11 cellular contexts compared by ENCODE assay signal in the genomic region with DNA sequence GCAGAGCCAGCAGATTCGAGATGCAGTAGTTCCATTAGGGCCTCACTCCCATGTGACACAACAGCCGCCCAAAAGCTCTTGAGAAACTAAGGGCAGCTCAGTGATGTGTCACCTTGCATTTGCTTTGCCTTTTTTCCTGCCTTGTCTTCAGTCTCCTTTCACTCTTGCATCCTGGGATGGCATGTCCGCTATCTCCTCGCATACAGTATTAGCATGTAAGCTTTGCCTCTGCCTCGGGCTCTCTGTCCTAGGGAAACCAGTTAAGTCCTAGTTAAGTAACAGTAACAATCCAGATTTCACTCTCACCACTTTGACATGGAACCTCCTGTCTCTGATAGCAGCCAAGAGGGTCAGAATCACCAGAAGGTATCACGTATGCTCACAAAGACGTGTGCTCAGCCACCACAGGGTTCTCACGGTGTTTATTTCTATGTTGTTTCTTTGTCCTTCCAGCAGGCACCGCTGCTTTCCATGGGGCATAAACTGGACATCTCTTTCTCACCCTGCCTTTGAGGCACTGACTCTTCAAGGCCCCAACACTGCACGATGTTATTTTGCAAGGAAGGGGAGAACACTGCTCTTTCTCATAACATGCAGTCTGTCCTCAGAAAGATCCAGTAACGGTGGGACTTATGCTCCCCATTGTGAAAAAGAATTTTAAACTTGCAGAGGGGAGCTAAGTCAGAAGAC. TPM values are rescaled to one million over a fixed set of nuclear protein-coding genes. Genes with fewer than 3 reads are reported as not detected.
DNase-seq lines count a peak whose midpoint lies in the region; TF ChIP-seq lines count a peak whose summit lies in the region.
"Had no signal": no experiment of that assay in that cellular context is flagged by ENCODE, and none has a peak within 500 bp of the region (broad histone marks: within the 10 kb centered on the region; RNA-seq: fewer than 3 reads in every experiment).

No MANE protein-coding gene starts in this region.

- peaks cover 8% of the 10 kb centered on the region for H3K4me1 ChIP-seq in HEK293 (ENCODE audit: control insufficient read depth, insufficient read depth, low read length)
- peaks cover 51% of the 10 kb centered on the region for H3K4me1 ChIP-seq in hepatocyte (ENCODE audit: insufficient read depth)
- peaks cover 30% of the 10 kb centered on the region for H3K4me1 ChIP-seq in skeletal muscle satellite cell (ENCODE audit: control insufficient read depth, insufficient read depth, low read length)

- H3K27me3 Mint-ChIP-seq in MCF 10A (ENCODE audit: insufficient read depth, unreplicated experiment) = no peaks in the 10 kb centered on the region

- H3K36me3 Mint-ChIP-seq in MCF 10A (ENCODE audit: insufficient read depth, unreplicated experiment) = no peaks in the 10 kb centered on the region

- peak overlapping the region; percentile 60 for H2AFZ ChIP-seq in hepatocyte

- 73% methylated on average over 11 of the region's 11 CpGs for WGBS in hepatocyte (ENCODE audit: low lambda C conversion rate, missing lambda C conversion rate)

- no TSS peak for BruUV-seq in MCF 10A (replicated peaks; lab: Mats Ljungman, UMichigan)

- H4K20me1 ChIP-seq in hepatocyte (ENCODE audit: insufficient read depth, poor library complexity, severe bottlenecking) = no peaks in the 10 kb centered on the region

- no peak for TF ChIP-seq CTCF in HEK293 (tag by site-specific recombination; IDR thresholded peaks at IDR 0.05)
- TF ChIP-seq CTCF in MCF 10A (IDR thresholded peaks at IDR 0.05; ENCODE audit: unreplicated experiment) = no peak
- no peak for TF ChIP-seq CTCF in hepatocyte (IDR thresholded peaks at IDR 0.05; ENCODE audit: poor library complexity)

- intact Hi-C loops in MCF 10A (cut with micrococcal nuclease) = no loop called here

- H3K36me3 ChIP-seq in HEK293 (ENCODE audit: control insufficient read depth in 2 of 2, insufficient read depth in 1 of 2, low read length in 2 of 2) (no peaks in the 10 kb centered on the region), hepatocyte (replicated peaks; ENCODE audit: insufficient read depth, low read depth) (no peaks in the 10 kb centered on the region), skeletal muscle satellite cell (ENCODE audit: insufficient read depth, low read length) (no peaks in the 10 kb centered on the region)

- peak overlapping the region; percentile 31 for H3K4me2 ChIP-seq in hepatocyte
- peak overlapping the region; percentile 46 for H3K4me2 ChIP-seq in skeletal muscle satellite cell (ENCODE audit: low read length)

- DNase-seq in MCF 10A (ENCODE audit: unreplicated experiment) (peak; percentile 18), hepatocyte (ENCODE audit: low spot score) (no peak), NCI-H1436 treated with DMSO at 0.1 percent for 48 hours (lab: John Stamatoyannopoulos, UW) (no peak), NCI-H82 treated with DMSO at 0.1 percent for 48 hours (lab: John Stamatoyannopoulos, UW; ENCODE audit: unreplicated experiment) (no peak), NOMO-1 (lab: John Stamatoyannopoulos, UW; ENCODE audit: unreplicated experiment in 2 of 2) (no peak)
- DNase-seq in activated T-cell treated with anti-CD3 and anti-CD28 coated beads, Interleukin-2, amount 50 U/mL, for 48 hours = no peak
- DNase-seq: activated effector memory CD4-positive, alpha-beta T cell treated with Interleukin-2 at 50 U/mL for 16 hours; dorsolateral prefrontal cortex; NCI-H1436 had no signal

- H3K4me1 Mint-ChIP-seq in MCF 10A (ENCODE audit: insufficient read depth, unreplicated experiment) = no peaks in the 10 kb centered on the region

- no peak overlapping the region for H3K4me3 Mint-ChIP-seq in MCF 10A (ENCODE audit: unreplicated experiment)

- H3K27ac Mint-ChIP-seq in MCF 10A (ENCODE audit: low read depth, unreplicated experiment) = no peak overlapping the region

- no peaks in the 10 kb centered on the region for H3K9me2 ChIP-seq in hepatocyte (replicated peaks; ENCODE audit: insufficient read depth)

- H3K79me2 ChIP-seq in hepatocyte = no peaks in the 10 kb centered on the region

- H3K27me3 ChIP-seq in hepatocyte (no peaks in the 10 kb centered on the region), skeletal muscle satellite cell (ENCODE audit: control insufficient read depth, insufficient read depth, low read length) (no peaks in the 10 kb centered on the region)
- H3K27me3 ChIP-seq: dorsolateral prefrontal cortex had no signal

- H3K9me3 Mint-ChIP-seq in MCF 10A (ENCODE audit: unreplicated experiment) = no peaks in the 10 kb centered on the region

- H3K9ac ChIP-seq in skeletal muscle satellite cell (ENCODE audit: low read depth, low read length) = peak overlapping the region; percentile 63

- POLR2A ChIA-PET in HEK293 (lab: Yijun Ruan, JAX) (interaction anchor here (0.6 to 2.0 kb wide), 2 partner anchors 29 to 365 kb away, joined by 3 to 9 read pairs; no protein-coding TSS in a partner anchor), MCF 10A (lab: Yijun Ruan, JAX) (interaction anchor here (0.9 to 3.4 kb wide), 10 partner anchors 9 to 182 kb away, joined by 3 to 29 read pairs (median 6); a partner anchor contains a TSS)

- no peaks in the 10 kb centered on the region for H3K9me3 ChIP-seq in HEK293 (ENCODE audit: control insufficient read depth, insufficient read depth, low read depth, low read length)
- H3K9me3 ChIP-seq in hepatocyte (ENCODE audit: low read depth) = no peaks in the 10 kb centered on the region
- no peaks in the 10 kb centered on the region for H3K9me3 ChIP-seq in skeletal muscle satellite cell (replicated peaks; ENCODE audit: low read length)

- peak overlapping the region; percentile 2; the same call in 1 of the 2 replicates for H3K27ac ChIP-seq in HEK293 (ENCODE audit: extremely low read depth, low read depth, low read length)
- peak overlapping the region; percentile 86 for H3K27ac ChIP-seq in hepatocyte

- CTCF ChIA-PET in HEK293 (lab: Yijun Ruan, JAX) = no interaction called here
- CTCF ChIA-PET in MCF 10A (lab: Yijun Ruan, JAX) = interaction anchor here (0.6 kb wide), 1 partner anchor 343 kb away, joined by 3 read pairs; no protein-coding TSS in a partner anchor

- H3K4me3 ChIP-seq in HEK293 (ENCODE audit: low read depth, low read length) = no peak overlapping the region
- H3K4me3 ChIP-seq in hepatocyte = no peak overlapping the region
- no peak overlapping the region for H3K4me3 ChIP-seq in skeletal muscle satellite cell (ENCODE audit: low read length)
- H3K4me3 ChIP-seq: dorsolateral prefrontal cortex had no signal

TF ChIP-seq in HEK293, 187 proteins besides CTCF, POLR2A, EP300 and RAD21:
- no peak for TF ChIP-seq ZNF112 (tag by site-specific recombination; IDR thresholded peaks at IDR 0.05)
- no peak for TF ChIP-seq EGR2 (tag by site-specific recombination; IDR thresholded peaks at IDR 0.05; ENCODE audit: low read depth)
- TF ChIP-seq ZNF658 (tag by site-specific recombination; IDR thresholded peaks at IDR 0.05) = no peak
- TF ChIP-seq ZNF701 (tag by site-specific recombination; IDR thresholded peaks at IDR 0.05) = no peak
- TF ChIP-seq ZNF16 (tag by site-specific recombination; IDR thresholded peaks at IDR 0.05; ENCODE audit: low read depth) = no peak
- TF ChIP-seq ZNF274 (IDR thresholded peaks at IDR 0.05; ENCODE audit: low read length) = no peak
- no peak for TF ChIP-seq ZNF274 (tag by site-specific recombination; IDR thresholded peaks at IDR 0.05; ENCODE audit: borderline replicate concordance)
- TF ChIP-seq KLF8 (tag by site-specific recombination; IDR thresholded peaks at IDR 0.05) = no peak
- TF ChIP-seq ZNF335 (tag by site-specific recombination; conservative IDR thresholded peaks at IDR 0.05) = peak; percentile 60
- TF ChIP-seq ZNF19 (tag by site-specific recombination; IDR thresholded peaks at IDR 0.05; ENCODE audit: low read depth) = no peak
- TF ChIP-seq ZNF416 (tag by site-specific recombination; IDR thresholded peaks at IDR 0.05) = no peak
- 0 out of 2 replicates have a peak, but pooled peaks have one; percentile 10 for TF ChIP-seq ZNF558 (tag by site-specific recombination; IDR thresholded peaks at IDR 0.05)

RNA-seq across cellular contexts. Expression of a gene that starts 26.7 kb away (rescaled TPM):
- total RNA-seq in MCF 10A (2022) (19.3 and 29.1 TPM in 2 replicates), hepatocyte (52.1 and 56.5 TPM in 2 replicates)
- 43.4 and 60.0 TPM in 2 replicates for polyA plus RNA-seq in hepatocyte
- total RNA-seq in skeletal muscle satellite cell (2012; rRNA removed) = 14.4 and 45.9 TPM in 2 replicates
